Comparison of ENCODE assay signal across 8 cellular contexts in genomic region chr12:40693503-40693863, GRCh38. TPM values are rescaled to one million over a fixed set of nuclear protein-coding genes. Genes with fewer than 3 reads are reported as not detected.
A peak's percentile ranks its signal among the peaks of the same experiment; 100 is the strongest.
DNase-seq lines count a peak whose midpoint lies in the region; ATAC-seq and TF ChIP-seq lines count a peak whose summit lies in the region.

No MANE protein-coding gene starts in this region.

- ATAC-seq in HG02981 (IDR thresholded peaks at IDR 0.05; ENCODE audit: unreplicated experiment) (no peak), HG03521 (IDR thresholded peaks at IDR 0.05; ENCODE audit: unreplicated experiment) (no peak)

- H3K27ac ChIP-seq in iPS-20b (ENCODE audit: low read length), result no peak overlapping the region
- no peak overlapping the region for H3K27ac ChIP-seq in skeletal muscle tissue (ENCODE audit: low read depth, low read length)

- H3K9ac ChIP-seq in adipocyte (ENCODE audit: low read length) (no peak overlapping the region), iPS-20b (ENCODE audit: low read depth, low read length) (peak overlapping the region; percentile 30; the same call in 1 of the 2 replicates), skeletal muscle tissue (ENCODE audit: low read depth in 1 of 3, low read length in 3 of 3) (no peak overlapping the region)

- H3K4me3 ChIP-seq in adipocyte (ENCODE audit: low read length), result peak overlapping the region; percentile 89
- peak overlapping the region; percentile 86 for H3K4me3 ChIP-seq in iPS-20b (ENCODE audit: low read length)
- peak overlapping the region in 2 of 3 donors; percentile 37 to 41 for H3K4me3 ChIP-seq in skeletal muscle tissue (ENCODE audit: low read length in 3 of 3)

- CTCF ChIA-PET in HEK293T (lab: Yijun Ruan, JAX), result no interaction called here

- no peaks in the 10 kb centered on the region for H3K36me3 ChIP-seq in adipocyte (ENCODE audit: control insufficient read depth, insufficient read depth, low read length, severe bottlenecking)
- H3K36me3 ChIP-seq in iPS-20b (ENCODE audit: insufficient read depth, low read depth, low read length), result no peaks in the 10 kb centered on the region
- H3K36me3 ChIP-seq in skeletal muscle tissue (ENCODE audit: control insufficient read depth in 3 of 3, insufficient read depth in 3 of 3, low read length in 3 of 3), result no peaks in the 10 kb centered on the region

- H3K4me1 ChIP-seq in adipocyte (ENCODE audit: control insufficient read depth, insufficient read depth, low read length), result peaks cover 17% of the 10 kb centered on the region
- no peaks in the 10 kb centered on the region for H3K4me1 ChIP-seq in iPS-20b (ENCODE audit: insufficient read depth, low read length)
- H3K4me1 ChIP-seq in skeletal muscle tissue (ENCODE audit: control insufficient read depth in 3 of 3, insufficient read depth in 3 of 3, low read length in 3 of 3), result peaks cover 3 to 12% (median 5%) of the 10 kb centered on the region in 3 donors

- POLR2A ChIA-PET in HEK293T (lab: Yijun Ruan, JAX), result no interaction called here

- H3K27me3 ChIP-seq in adipocyte (replicated peaks; ENCODE audit: control insufficient read depth, insufficient read depth, low read length) (no peaks in the 10 kb centered on the region), iPS-20b (ENCODE audit: insufficient read depth, low read length) (peaks cover 23% of the 10 kb centered on the region), skeletal muscle tissue (ENCODE audit: control insufficient read depth in 3 of 3, insufficient read depth in 3 of 3, low read length in 3 of 3) (peaks cover 12 to 15% (median 13%) of the 10 kb centered on the region in 3 donors)

- H3K9me3 ChIP-seq in adipocyte (ENCODE audit: control insufficient read depth, low read length) (no peaks in the 10 kb centered on the region), iPS-20b (ENCODE audit: insufficient read depth, low read depth, low read length) (no peaks in the 10 kb centered on the region), skeletal muscle tissue (ENCODE audit: control insufficient read depth in 3 of 3, low read length in 3 of 3) (no peaks in the 10 kb centered on the region)

- DNase-seq in HEK293T (ENCODE audit: extremely low spot score) (peak; percentile 51), adipocyte (ENCODE audit: low read depth) (no peak), GOT3 (lab: John Stamatoyannopoulos, UW) (no peak), GM19238 (ENCODE audit: insufficient read length, low spot score) (no peak)

TF ChIP-seq in HEK293T, 16 proteins besides CTCF, POLR2A, EP300 and RAD21:
- TF ChIP-seq HDGF (IDR thresholded peaks at IDR 0.05; ENCODE audit: borderline replicate concordance) (no peak), SP1 (IDR thresholded peaks at IDR 0.05) (no peak), ELF4 (IDR thresholded peaks at IDR 0.05) (no peak), PKNOX1 (IDR thresholded peaks at IDR 0.05) (no peak), FOXK2 (IDR thresholded peaks at IDR 0.05) (no peak), ARNT (IDR thresholded peaks at IDR 0.05) (no peak)

RNA-seq across cellular contexts. Expression of gene CNTN1, which starts 1.2 kb away (rescaled TPM):
- 27.1 TPM for total RNA-seq in skeletal muscle tissue

Comparison
In these comparisons a context has a peak if more than half of its experiments do, and no peak if none do; other contexts are left out.
1. H3K4me3 ChIP-seq: peak in every context shown above with its lines; median percentile 89 in adipocyte; 86 in iPS-20b; 39 in skeletal muscle tissue.